Comparison of ENCODE assay signal across 8 cellular contexts in genomic region chr1:9275567-9276034, GRCh38. TPM values are rescaled to one million over a fixed set of nuclear protein-coding genes. Genes with fewer than 3 reads are reported as not detected.
DNase-seq lines count a peak whose midpoint lies in the region; ATAC-seq and TF ChIP-seq lines count a peak whose summit lies in the region.

No MANE protein-coding gene starts in this region.

- H3K4me1 ChIP-seq in CD8-positive, alpha-beta T cell (ENCODE audit: insufficient read depth, low read length): peaks cover 18% of the 10 kb centered on the region
- H3K4me1 ChIP-seq in KMS-11 (ENCODE audit: low read depth, poor library complexity, severe bottlenecking): peaks cover 53% of the 10 kb centered on the region

- H3K4me3 ChIP-seq in CD8-positive, alpha-beta T cell (ENCODE audit: low read depth, low read length): no peak overlapping the region
- peak overlapping the region; percentile 55 for H3K4me3 ChIP-seq in KMS-11 (IDR thresholded peaks at IDR 0.05; ENCODE audit: insufficient read depth, low read depth, low read length)
- H3K4me3 ChIP-seq in skeletal muscle cell (ENCODE audit: low read depth, low read length): no peak overlapping the region

- H3K36me3 Mint-ChIP-seq in CD8-positive, alpha-beta T cell: peaks cover 4% of the 10 kb centered on the region

- H3K4me1 Mint-ChIP-seq in CD8-positive, alpha-beta T cell (ENCODE audit: low read depth): peaks cover 22% of the 10 kb centered on the region

- H3K36me3 ChIP-seq in CD8-positive, alpha-beta T cell (ENCODE audit: insufficient read depth, low read length): no peaks in the 10 kb centered on the region
- H3K36me3 ChIP-seq in KMS-11 (ENCODE audit: insufficient read depth): no peaks in the 10 kb centered on the region

- no peak overlapping the region for H3K27ac Mint-ChIP-seq in CD8-positive, alpha-beta T cell

- intact Hi-C loops in CD8-positive, alpha-beta T cell (cut with DNase I, micrococcal nuclease): no loop called here

- H3K27me3 Mint-ChIP-seq in CD8-positive, alpha-beta T cell (ENCODE audit: low read depth): no peaks in the 10 kb centered on the region

- CTCF ChIA-PET in CD8-positive, alpha-beta T cell (lab: Charles Lee): interaction anchor here (0.9 to 2.3 kb wide), 3 partner anchors 14 to 215 kb away, joined by 3 to 6 read pairs (median 3); no protein-coding TSS in a partner anchor

- no peaks in the 10 kb centered on the region for H3K27me3 ChIP-seq in CD8-positive, alpha-beta T cell (ENCODE audit: insufficient read depth, low read length)
- no peaks in the 10 kb centered on the region for H3K27me3 ChIP-seq in KMS-11 (ENCODE audit: insufficient read depth, low read depth)

- ATAC-seq in CD8-positive, alpha-beta T cell: peak; percentile 78
- peak; percentile 76 for ATAC-seq in GM21360 (IDR thresholded peaks at IDR 0.05; ENCODE audit: unreplicated experiment)
- no peak for ATAC-seq in HG02840 (IDR thresholded peaks at IDR 0.05; ENCODE audit: low FRiP score, unreplicated experiment)

- H3K9me3 Mint-ChIP-seq in CD8-positive, alpha-beta T cell: no peaks in the 10 kb centered on the region

- H3K4me3 Mint-ChIP-seq in CD8-positive, alpha-beta T cell: no peak overlapping the region

- no peaks in the 10 kb centered on the region for H3K9me3 ChIP-seq in CD8-positive, alpha-beta T cell (ENCODE audit: low read length)

- in situ Hi-C loops in G401 (cut with HindIII; ENCODE audit: low sequenced_read_pairs): loop anchor here (25.0 kb wide), 1 partner anchor 287 kb away; no protein-coding TSS in a partner anchor

- no peak overlapping the region for H3K27ac ChIP-seq in CD8-positive, alpha-beta T cell (ENCODE audit: low read depth, low read length)
- peak overlapping the region; percentile 66 for H3K27ac ChIP-seq in KMS-11

- H4K20me1 ChIP-seq in KMS-11 (ENCODE audit: insufficient read depth): no peaks in the 10 kb centered on the region

- DNase-seq in CD8-positive, alpha-beta T cell: peak in 6 of 7 experiments; percentile 21 to 79 (median 62)
- DNase-seq in activated CD4-positive, CD25-positive, alpha-beta regulatory T cell treated with anti-CD3 and anti-CD28 coated beads, Interleukin-2, amount 50 U/mL, for 16 hours (ENCODE audit: low read depth, low spot score): peak; percentile 61
- DNase-seq in dedifferentiated amniotic fluid mesenchymal stem cell (ENCODE audit: extremely low spot score) (peak; percentile 73), skeletal muscle cell (ENCODE audit: low read depth) (peak; percentile 68), G401 (ENCODE audit: low spot score) (no peak)

- no peaks in the 10 kb centered on the region for H3K79me2 ChIP-seq in KMS-11 (ENCODE audit: insufficient read depth, low read depth)

- TF ChIP-seq CTCF in CD8-positive, alpha-beta T cell (IDR thresholded peaks at IDR 0.05): no peak
- no peak for TF ChIP-seq CTCF in KMS-11 (conservative IDR thresholded peaks at IDR 0.05; ENCODE audit: low read depth, low read length)

- peak overlapping the region; percentile 44; the same call in 1 of the 2 replicates for H2AFZ ChIP-seq in KMS-11 (ENCODE audit: low read depth)

- POLR2A ChIA-PET in CD8-positive, alpha-beta T cell (lab: Charles Lee): interaction anchor here (0.6 kb wide), 1 partner anchor 25 kb away, joined by 3 read pairs; no protein-coding TSS in a partner anchor

- no peak overlapping the region; the same call in 1 of the 2 replicates for H3K9ac ChIP-seq in KMS-11

- H3K4me2 ChIP-seq in KMS-11: peak overlapping the region; percentile 75

RNA-seq across cellular contexts. Expression of gene SPSB1, which starts 17.1 kb away (rescaled TPM):
- 1 to 10 TPM; 1.6 to 2.2 TPM for total RNA-seq in CD8-positive, alpha-beta T cell
- 25.1 and 38.8 TPM in 2 replicates for total RNA-seq in G401 (2014; rRNA removed; shearing (Covaris generic))

RNA-seq across cellular contexts. Expression of gene H6PD, which starts 41.0 kb away (rescaled TPM):
- 10 to 100 TPM; 11.1 to 11.2 TPM for total RNA-seq in CD8-positive, alpha-beta T cell
- 14.0 and 17.6 TPM in 2 replicates for total RNA-seq in G401 (2014; rRNA removed; shearing (Covaris generic))
